7 cellular contexts compared by ENCODE assay signal in genomic region chr2:88600038-88600465, GRCh38. TPM values are rescaled to one million over a fixed set of nuclear protein-coding genes. Genes with fewer than 3 reads are reported as not detected.
A peak's percentile ranks its signal among the peaks of the same experiment; 100 is the strongest.
DNase-seq lines count a peak whose midpoint lies in the region; FAIRE-seq and TF ChIP-seq lines count a peak whose summit lies in the region.

No MANE protein-coding gene starts in this region.

- H3K18ac ChIP-seq in H9 (ENCODE audit: insufficient read length, low read depth, low read length): no peak overlapping the region

- no peak overlapping the region for H3K23ac ChIP-seq in H9 (ENCODE audit: insufficient read length, low read depth, low read length)

- H3K56ac ChIP-seq in H9 (ENCODE audit: insufficient read length, low read depth, low read length): no peak overlapping the region

- no peaks in the 10 kb centered on the region for H4K20me1 ChIP-seq in H9 (ENCODE audit: control insufficient read depth, insufficient read depth, insufficient read length)

- no peak overlapping the region for H2BK120ac ChIP-seq in H9 (ENCODE audit: low read depth, low read length, poor library complexity, severe bottlenecking)

- TF ChIP-seq CTCF in H9 (conservative IDR thresholded peaks at IDR 0.05) (no peak), brain (conservative IDR thresholded peaks at IDR 0.05) (no peak)

- DNase-seq in GM12892 (ENCODE audit: insufficient read length) (peak; percentile 17), H9 (peak; percentile 51), LHCN-M2 (ENCODE audit: low read depth) (peak; percentile 95), SW 1271 (lab: John Stamatoyannopoulos, UW) (peak; percentile 85 to 96), iPS-NIHi7 (ENCODE audit: extremely low spot score) (peak; percentile 73)
- peak; percentile 7 to 42 for DNase-seq in stimulated activated CD4-positive, alpha-beta T cell treated with anti-CD3 and anti-CD28 coated beads, Interleukin-2, amount 100 ng/mL, for 24 hours

- no peaks in the 10 kb centered on the region for H3K9me3 ChIP-seq in H9 (ENCODE audit: control insufficient read depth, low read depth, low read length)

- H3K4me2 ChIP-seq in H9 (ENCODE audit: insufficient read depth, insufficient read length, low read length): peak overlapping the region; percentile 19

- no peak overlapping the region for H2AK5ac ChIP-seq in H9 (ENCODE audit: insufficient read length, low read length)

- H3K4me1 Mint-ChIP-seq in H9 (peaks cover 54 to 65% of the 10 kb centered on the region in 2 experiments), brain (peaks cover 86% of the 10 kb centered on the region)

- no peak overlapping the region for H4K8ac ChIP-seq in H9 (replicated peaks; ENCODE audit: insufficient read length, low read depth, low read length)

- H3K27me3 Mint-ChIP-seq in H9 (ENCODE audit: low read depth) (no peaks in the 10 kb centered on the region), brain (no peaks in the 10 kb centered on the region)

- H3K27ac ChIP-seq in H9 (ENCODE audit: insufficient read length, low read depth, low read length): no peak overlapping the region

- no peak overlapping the region for H2BK15ac ChIP-seq in H9 (ENCODE audit: low read depth, low read length)

- no peaks in the 10 kb centered on the region for H3K79me1 ChIP-seq in H9 (ENCODE audit: insufficient read depth, low read depth, low read length, poor library complexity, severe bottlenecking)

- no CpG with 5 or more reads among the region's 4 CpGs for WGBS in H9 (ENCODE audit: extremely low coverage, insufficient read length, low lambda C conversion rate)

- no peak overlapping the region for H3K9ac ChIP-seq in H9 (ENCODE audit: extremely low read depth, insufficient read length, low read length)

- no peak overlapping the region for H2AFZ ChIP-seq in H9 (ENCODE audit: low read length)

- FAIRE-seq in GM12892 (lab: Jason Lieb, UNC): peak; percentile 98

- no peak overlapping the region for H3K4ac ChIP-seq in H9 (ENCODE audit: low read depth, low read length)

- no peak overlapping the region for H2BK12ac ChIP-seq in H9 (ENCODE audit: insufficient read length, low read depth, low read length)

- no peak overlapping the region for H2BK5ac ChIP-seq in H9 (ENCODE audit: insufficient read length, low read length)

- H3K23me2 ChIP-seq in H9 (ENCODE audit: insufficient read length, low read depth, low read length, poor library complexity, severe bottlenecking): no peaks in the 10 kb centered on the region

- no peak overlapping the region for H2BK20ac ChIP-seq in H9 (ENCODE audit: low read depth, low read length, poor library complexity, severe bottlenecking)

- no peak overlapping the region for H3K4me3 Mint-ChIP-seq in H9
- peak overlapping the region in 4 of 5 experiments; percentile 38 to 63 (median 58) for H3K4me3 Mint-ChIP-seq in brain

- peaks cover 8% of the 10 kb centered on the region for H3K4me1 ChIP-seq in H9 (ENCODE audit: insufficient read depth, low read length)

- H3K14ac ChIP-seq in H9 (ENCODE audit: insufficient read depth, low read length): no peak overlapping the region

- no peaks in the 10 kb centered on the region for H3K27me3 ChIP-seq in H9 (ENCODE audit: insufficient read depth, low read length)

- peak overlapping the region in 1 of 3 experiments; percentile 96; a peak in 2 of 7 replicates for H3K27ac Mint-ChIP-seq in H9
- H3K27ac Mint-ChIP-seq in brain: peak overlapping the region in 4 of 5 experiments; percentile 54 to 96 (median 88)

- no peaks in the 10 kb centered on the region; a peak in 1 of 5 replicates for H3K9me3 Mint-ChIP-seq in H9
- no peaks in the 10 kb centered on the region for H3K9me3 Mint-ChIP-seq in brain

- H4K5ac ChIP-seq in H9 (ENCODE audit: insufficient read length, low read depth, low read length): no peak overlapping the region

- no peak overlapping the region for H4K91ac ChIP-seq in H9 (ENCODE audit: insufficient read length, low read depth, low read length)

- peaks cover 0 to 4% (median 1%) of the 10 kb centered on the region in 3 experiments; a peak in 1 of 7 replicates for H3K36me3 Mint-ChIP-seq in H9 (ENCODE audit: insufficient read depth in 1 of 3, low read depth in 3 of 3)
- H3K36me3 Mint-ChIP-seq in brain: peaks cover 17% of the 10 kb centered on the region

- no peaks in the 10 kb centered on the region for H3K79me2 ChIP-seq in H9 (ENCODE audit: insufficient read depth, low read length)

- no peak overlapping the region for H3T11ph ChIP-seq in H9 (ENCODE audit: low read length)

- TF ChIP-seq POLR2A in GM12892 (IDR thresholded peaks at IDR 0.05; ENCODE audit: low read depth, low read length): no peak

RNA-seq across cellular contexts. Expression of gene EIF2AK3, which starts 27.2 kb away (rescaled TPM):
- 30.2 TPM for polyA plus RNA-seq in GM12892 (2012; ENCODE audit: missing spikeins)
- total RNA-seq in H9 (2021) (17.9 and 19.3 TPM in 2 replicates), LHCN-M2 (2014; rRNA removed) (10.3 and 11.1 TPM in 2 replicates)
- 3.2 TPM for polyA plus RNA-seq in LHCN-M2 (2012)
- 7.2 TPM for polyA plus RNA-seq in brain (ENCODE audit: insufficient read depth, low read depth, low replicate concordance)

Comparison
In these comparisons a context has a peak if more than half of its experiments do, and no peak if none do; other contexts are left out.
1. DNase-seq: peak in every context shown above with its lines; median percentile 95 in LHCN-M2; 90 in SW 1271; 73 in iPS-NIHi7; 51 in H9; 24 in stimulated activated CD4-positive, alpha-beta T cell treated with anti-CD3 and anti-CD28 coated beads, Interleukin-2, amount 100 ng/mL, for 24 hours; 17 in GM12892.
2. H3K4me3 Mint-ChIP-seq: peak in brain (4 of 5); none in H9 (0 of 2).